ENCODE assay signal across 2 cellular contexts in the genomic region with DNA sequence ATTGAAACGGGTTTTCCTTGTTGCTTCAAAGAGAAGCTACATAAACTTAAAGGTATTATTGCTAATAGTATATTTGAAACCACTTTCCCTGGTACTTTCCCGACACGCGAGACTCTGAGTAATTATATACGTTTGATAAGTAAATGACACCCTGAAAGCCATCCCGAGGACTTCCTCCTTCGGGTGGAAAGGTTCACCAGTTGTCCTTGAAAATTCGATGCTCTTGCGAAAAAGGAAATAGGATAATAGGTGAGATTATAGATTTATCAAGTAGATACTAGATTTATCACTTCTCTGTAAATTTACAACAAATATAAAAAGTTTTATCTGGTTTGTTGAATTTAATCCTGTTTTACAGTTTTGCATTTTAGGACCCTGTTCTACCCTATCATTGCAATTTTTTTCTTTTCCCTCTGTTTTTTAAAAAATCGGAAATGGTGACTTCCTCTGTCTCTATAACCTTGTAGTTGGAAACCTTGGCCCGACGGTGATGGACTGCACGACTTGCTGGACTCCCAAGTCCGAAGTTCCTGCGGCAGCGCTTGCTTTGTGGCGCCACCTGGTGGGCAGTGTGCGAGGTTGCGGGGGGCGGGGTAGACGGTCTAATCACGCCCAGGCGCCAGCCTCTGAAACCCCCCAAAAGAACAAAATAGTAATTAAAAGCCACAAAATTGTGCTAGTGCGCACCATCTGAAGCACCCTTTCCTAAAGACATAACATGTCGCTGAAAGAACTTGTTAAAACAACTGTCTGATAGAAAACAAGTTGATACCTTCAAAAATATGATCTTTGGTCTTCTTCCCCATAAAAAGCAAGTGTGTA.
A peak's percentile ranks its signal among the peaks of the same experiment; 100 is the strongest.
TF ChIP-seq lines count a peak whose summit lies in the region.

No MANE protein-coding gene starts in this region.

TF ChIP-seq in GM12891, 5 proteins besides CTCF, POLR2A, EP300 and RAD21:
- no peak for TF ChIP-seq PAX5 (IDR thresholded peaks at IDR 0.05; ENCODE audit: insufficient read depth, low read length, severe bottlenecking)
- no peak for TF ChIP-seq POLR2AphosphoS5 (IDR thresholded peaks at IDR 0.05; ENCODE audit: low read depth, low read length)
- TF ChIP-seq SPI1 (IDR thresholded peaks at IDR 0.05; ENCODE audit: low read depth, low read length) = 0 out of 2 replicates have a peak, but pooled peaks have one; percentile 4

TF ChIP-seq in HepG2, 621 proteins besides CTCF, POLR2A, EP300 and RAD21 (continued from another document and continues in another):
- TF ChIP-seq ZFP36L2 (CRISPR knock-in tag; IDR thresholded peaks at IDR 0.05) = no peak
- no peak for TF ChIP-seq ETV6 (CRISPR knock-in tag; conservative IDR thresholded peaks at IDR 0.05)
- TF ChIP-seq, protein P1, sequence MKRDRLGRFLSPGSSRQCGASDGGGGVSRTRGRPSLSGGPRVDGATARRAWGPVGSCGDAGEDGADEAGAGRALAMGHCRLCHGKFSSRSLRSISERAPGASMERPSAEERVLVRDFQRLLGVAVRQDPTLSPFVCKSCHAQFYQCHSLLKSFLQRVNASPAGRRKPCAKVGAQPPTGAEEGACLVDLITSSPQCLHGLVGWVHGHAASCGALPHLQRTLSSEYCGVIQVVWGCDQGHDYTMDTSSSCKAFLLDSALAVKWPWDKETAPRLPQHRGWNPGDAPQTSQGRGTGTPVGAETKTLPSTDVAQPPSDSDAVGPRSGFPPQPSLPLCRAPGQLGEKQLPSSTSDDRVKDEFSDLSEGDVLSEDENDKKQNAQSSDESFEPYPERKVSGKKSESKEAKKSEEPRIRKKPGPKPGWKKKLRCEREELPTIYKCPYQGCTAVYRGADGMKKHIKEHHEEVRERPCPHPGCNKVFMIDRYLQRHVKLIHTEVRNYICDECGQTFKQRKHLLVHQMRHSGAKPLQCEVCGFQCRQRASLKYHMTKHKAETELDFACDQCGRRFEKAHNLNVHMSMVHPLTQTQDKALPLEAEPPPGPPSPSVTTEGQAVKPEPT (CRISPR knock-in tag; IDR thresholded peaks at IDR 0.05; ENCODE audit: low read depth) = peak; percentile 53; the same call in 1 of the 2 replicates
- TF ChIP-seq ZNF577 (CRISPR knock-in tag; IDR thresholded peaks at IDR 0.05; ENCODE audit: borderline replicate concordance, low read depth) = no peak
- no peak for TF ChIP-seq HMGA1 (CRISPR knock-in tag; conservative IDR thresholded peaks at IDR 0.05)
- TF ChIP-seq GTF3A (CRISPR knock-in tag; conservative IDR thresholded peaks at IDR 0.05) = no peak
- TF ChIP-seq EHMT2 (IDR thresholded peaks at IDR 0.05; ENCODE audit: borderline replicate concordance, low read depth, low read length) = no peak
- TF ChIP-seq, protein P2, sequence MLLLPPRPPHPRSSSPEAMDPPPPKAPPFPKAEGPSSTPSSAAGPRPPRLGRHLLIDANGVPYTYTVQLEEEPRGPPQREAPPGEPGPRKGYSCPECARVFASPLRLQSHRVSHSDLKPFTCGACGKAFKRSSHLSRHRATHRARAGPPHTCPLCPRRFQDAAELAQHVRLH (CRISPR knock-in tag; IDR thresholded peaks at IDR 0.05; ENCODE audit: borderline replicate concordance, low read depth) = peak; percentile 64; the same call in 1 of the 2 replicates
- peak; percentile 79; the same call in 1 of the 2 replicates for TF ChIP-seq ZNF614 (CRISPR knock-in tag; IDR thresholded peaks at IDR 0.05; ENCODE audit: borderline replicate concordance)
- TF ChIP-seq, protein P3, sequence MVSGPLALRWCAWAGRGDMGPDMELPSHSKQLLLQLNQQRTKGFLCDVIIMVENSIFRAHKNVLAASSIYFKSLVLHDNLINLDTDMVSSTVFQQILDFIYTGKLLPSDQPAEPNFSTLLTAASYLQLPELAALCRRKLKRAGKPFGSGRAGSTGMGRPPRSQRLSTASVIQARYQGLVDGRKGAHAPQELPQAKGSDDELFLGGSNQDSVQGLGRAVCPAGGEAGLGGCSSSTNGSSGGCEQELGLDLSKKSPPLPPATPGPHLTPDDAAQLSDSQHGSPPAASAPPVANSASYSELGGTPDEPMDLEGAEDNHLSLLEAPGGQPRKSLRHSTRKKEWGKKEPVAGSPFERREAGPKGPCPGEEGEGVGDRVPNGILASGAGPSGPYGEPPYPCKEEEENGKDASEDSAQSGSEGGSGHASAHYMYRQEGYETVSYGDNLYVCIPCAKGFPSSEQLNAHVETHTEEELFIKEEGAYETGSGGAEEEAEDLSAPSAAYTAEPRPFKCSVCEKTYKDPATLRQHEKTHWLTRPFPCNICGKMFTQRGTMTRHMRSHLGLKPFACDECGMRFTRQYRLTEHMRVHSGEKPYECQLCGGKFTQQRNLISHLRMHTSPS (CRISPR knock-in tag; IDR thresholded peaks at IDR 0.05; ENCODE audit: low read depth) = no peak
- TF ChIP-seq, protein P4, sequence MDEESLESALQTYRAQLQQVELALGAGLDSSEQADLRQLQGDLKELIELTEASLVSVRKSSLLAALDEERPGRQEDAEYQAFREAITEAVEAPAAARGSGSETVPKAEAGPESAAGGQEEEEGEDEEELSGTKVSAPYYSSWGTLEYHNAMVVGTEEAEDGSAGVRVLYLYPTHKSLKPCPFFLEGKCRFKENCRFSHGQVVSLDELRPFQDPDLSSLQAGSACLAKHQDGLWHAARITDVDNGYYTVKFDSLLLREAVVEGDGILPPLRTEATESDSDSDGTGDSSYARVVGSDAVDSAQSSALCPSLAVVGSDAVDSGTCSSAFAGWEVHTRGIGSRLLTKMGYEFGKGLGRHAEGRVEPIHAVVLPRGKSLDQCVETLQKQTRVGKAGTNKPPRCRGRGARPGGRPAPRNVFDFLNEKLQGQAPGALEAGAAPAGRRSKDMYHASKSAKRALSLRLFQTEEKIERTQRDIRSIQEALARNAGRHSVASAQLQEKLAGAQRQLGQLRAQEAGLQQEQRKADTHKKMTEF (CRISPR knock-in tag; IDR thresholded peaks at IDR 0.05) = 0 out of 2 replicates have a peak, but pooled peaks have one; percentile 57
- no peak for TF ChIP-seq HOXA7 (CRISPR knock-in tag; IDR thresholded peaks at IDR 0.05)
- TF ChIP-seq RXRA (CRISPR knock-in tag; IDR thresholded peaks at IDR 0.05) = 0 out of 2 replicates have a peak, but pooled peaks have one; percentile 40
- TF ChIP-seq ZNF781 (CRISPR knock-in tag; IDR thresholded peaks at IDR 0.05; ENCODE audit: borderline replicate concordance, not compliant biosample characterization) = no peak
- TF ChIP-seq SMC3 (IDR thresholded peaks at IDR 0.05; ENCODE audit: low read length) = peak; percentile 83; the same call in 1 of the 2 replicates
- TF ChIP-seq ZNF292 (CRISPR knock-in tag; IDR thresholded peaks at IDR 0.05; ENCODE audit: borderline replicate concordance, low read depth) = no peak
- TF ChIP-seq KLF15 (CRISPR knock-in tag; IDR thresholded peaks at IDR 0.05; ENCODE audit: borderline replicate concordance) = no peak
- TF ChIP-seq, protein P5, sequence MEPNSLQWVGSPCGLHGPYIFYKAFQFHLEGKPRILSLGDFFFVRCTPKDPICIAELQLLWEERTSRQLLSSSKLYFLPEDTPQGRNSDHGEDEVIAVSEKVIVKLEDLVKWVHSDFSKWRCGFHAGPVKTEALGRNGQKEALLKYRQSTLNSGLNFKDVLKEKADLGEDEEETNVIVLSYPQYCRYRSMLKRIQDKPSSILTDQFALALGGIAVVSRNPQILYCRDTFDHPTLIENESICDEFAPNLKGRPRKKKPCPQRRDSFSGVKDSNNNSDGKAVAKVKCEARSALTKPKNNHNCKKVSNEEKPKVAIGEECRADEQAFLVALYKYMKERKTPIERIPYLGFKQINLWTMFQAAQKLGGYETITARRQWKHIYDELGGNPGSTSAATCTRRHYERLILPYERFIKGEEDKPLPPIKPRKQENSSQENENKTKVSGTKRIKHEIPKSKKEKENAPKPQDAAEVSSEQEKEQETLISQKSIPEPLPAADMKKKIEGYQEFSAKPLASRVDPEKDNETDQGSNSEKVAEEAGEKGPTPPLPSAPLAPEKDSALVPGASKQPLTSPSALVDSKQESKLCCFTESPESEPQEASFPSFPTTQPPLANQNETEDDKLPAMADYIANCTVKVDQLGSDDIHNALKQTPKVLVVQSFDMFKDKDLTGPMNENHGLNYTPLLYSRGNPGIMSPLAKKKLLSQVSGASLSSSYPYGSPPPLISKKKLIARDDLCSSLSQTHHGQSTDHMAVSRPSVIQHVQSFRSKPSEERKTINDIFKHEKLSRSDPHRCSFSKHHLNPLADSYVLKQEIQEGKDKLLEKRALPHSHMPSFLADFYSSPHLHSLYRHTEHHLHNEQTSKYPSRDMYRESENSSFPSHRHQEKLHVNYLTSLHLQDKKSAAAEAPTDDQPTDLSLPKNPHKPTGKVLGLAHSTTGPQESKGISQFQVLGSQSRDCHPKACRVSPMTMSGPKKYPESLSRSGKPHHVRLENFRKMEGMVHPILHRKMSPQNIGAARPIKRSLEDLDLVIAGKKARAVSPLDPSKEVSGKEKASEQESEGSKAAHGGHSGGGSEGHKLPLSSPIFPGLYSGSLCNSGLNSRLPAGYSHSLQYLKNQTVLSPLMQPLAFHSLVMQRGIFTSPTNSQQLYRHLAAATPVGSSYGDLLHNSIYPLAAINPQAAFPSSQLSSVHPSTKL (CRISPR knock-in tag; IDR thresholded peaks at IDR 0.05) = peak; percentile 71; the same call in 1 of the 2 replicates
- peak; percentile 26; the same call in 1 of the 2 replicates for TF ChIP-seq ZSCAN9 (CRISPR knock-in tag; IDR thresholded peaks at IDR 0.05; ENCODE audit: borderline replicate concordance)
- no peak for TF ChIP-seq NONO (IDR thresholded peaks at IDR 0.05)
- TF ChIP-seq NONO (CRISPR knock-in tag; conservative IDR thresholded peaks at IDR 0.05) = no peak; the same call in 1 of the 2 replicates
- TF ChIP-seq, protein P6, sequence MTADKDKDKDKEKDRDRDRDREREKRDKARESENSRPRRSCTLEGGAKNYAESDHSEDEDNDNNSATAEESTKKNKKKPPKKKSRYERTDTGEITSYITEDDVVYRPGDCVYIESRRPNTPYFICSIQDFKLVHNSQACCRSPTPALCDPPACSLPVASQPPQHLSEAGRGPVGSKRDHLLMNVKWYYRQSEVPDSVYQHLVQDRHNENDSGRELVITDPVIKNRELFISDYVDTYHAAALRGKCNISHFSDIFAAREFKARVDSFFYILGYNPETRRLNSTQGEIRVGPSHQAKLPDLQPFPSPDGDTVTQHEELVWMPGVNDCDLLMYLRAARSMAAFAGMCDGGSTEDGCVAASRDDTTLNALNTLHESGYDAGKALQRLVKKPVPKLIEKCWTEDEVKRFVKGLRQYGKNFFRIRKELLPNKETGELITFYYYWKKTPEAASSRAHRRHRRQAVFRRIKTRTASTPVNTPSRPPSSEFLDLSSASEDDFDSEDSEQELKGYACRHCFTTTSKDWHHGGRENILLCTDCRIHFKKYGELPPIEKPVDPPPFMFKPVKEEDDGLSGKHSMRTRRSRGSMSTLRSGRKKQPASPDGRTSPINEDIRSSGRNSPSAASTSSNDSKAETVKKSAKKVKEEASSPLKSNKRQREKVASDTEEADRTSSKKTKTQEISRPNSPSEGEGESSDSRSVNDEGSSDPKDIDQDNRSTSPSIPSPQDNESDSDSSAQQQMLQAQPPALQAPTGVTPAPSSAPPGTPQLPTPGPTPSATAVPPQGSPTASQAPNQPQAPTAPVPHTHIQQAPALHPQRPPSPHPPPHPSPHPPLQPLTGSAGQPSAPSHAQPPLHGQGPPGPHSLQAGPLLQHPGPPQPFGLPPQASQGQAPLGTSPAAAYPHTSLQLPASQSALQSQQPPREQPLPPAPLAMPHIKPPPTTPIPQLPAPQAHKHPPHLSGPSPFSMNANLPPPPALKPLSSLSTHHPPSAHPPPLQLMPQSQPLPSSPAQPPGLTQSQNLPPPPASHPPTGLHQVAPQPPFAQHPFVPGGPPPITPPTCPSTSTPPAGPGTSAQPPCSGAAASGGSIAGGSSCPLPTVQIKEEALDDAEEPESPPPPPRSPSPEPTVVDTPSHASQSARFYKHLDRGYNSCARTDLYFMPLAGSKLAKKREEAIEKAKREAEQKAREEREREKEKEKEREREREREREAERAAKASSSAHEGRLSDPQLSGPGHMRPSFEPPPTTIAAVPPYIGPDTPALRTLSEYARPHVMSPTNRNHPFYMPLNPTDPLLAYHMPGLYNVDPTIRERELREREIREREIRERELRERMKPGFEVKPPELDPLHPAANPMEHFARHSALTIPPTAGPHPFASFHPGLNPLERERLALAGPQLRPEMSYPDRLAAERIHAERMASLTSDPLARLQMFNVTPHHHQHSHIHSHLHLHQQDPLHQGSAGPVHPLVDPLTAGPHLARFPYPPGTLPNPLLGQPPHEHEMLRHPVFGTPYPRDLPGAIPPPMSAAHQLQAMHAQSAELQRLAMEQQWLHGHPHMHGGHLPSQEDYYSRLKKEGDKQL (CRISPR knock-in tag; IDR thresholded peaks at IDR 0.05; ENCODE audit: low read depth) = no peak
- no peak for TF ChIP-seq RARG (CRISPR knock-in tag; IDR thresholded peaks at IDR 0.05; ENCODE audit: low read depth)
- TF ChIP-seq, protein P7, sequence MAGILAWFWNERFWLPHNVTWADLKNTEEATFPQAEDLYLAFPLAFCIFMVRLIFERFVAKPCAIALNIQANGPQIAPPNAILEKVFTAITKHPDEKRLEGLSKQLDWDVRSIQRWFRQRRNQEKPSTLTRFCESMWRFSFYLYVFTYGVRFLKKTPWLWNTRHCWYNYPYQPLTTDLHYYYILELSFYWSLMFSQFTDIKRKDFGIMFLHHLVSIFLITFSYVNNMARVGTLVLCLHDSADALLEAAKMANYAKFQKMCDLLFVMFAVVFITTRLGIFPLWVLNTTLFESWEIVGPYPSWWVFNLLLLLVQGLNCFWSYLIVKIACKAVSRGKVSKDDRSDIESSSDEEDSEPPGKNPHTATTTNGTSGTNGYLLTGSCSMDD (CRISPR knock-in tag; IDR thresholded peaks at IDR 0.05) = no peak
- no peak for TF ChIP-seq ZNF547 (CRISPR knock-in tag; IDR thresholded peaks at IDR 0.05)
- no peak for TF ChIP-seq GLI4 (CRISPR knock-in tag; IDR thresholded peaks at IDR 0.05; ENCODE audit: borderline replicate concordance)
- peak; percentile 33; the same call in 1 of the 2 replicates for TF ChIP-seq CEBPG (CRISPR knock-in tag; IDR thresholded peaks at IDR 0.05)
- TF ChIP-seq HOXA9 (CRISPR knock-in tag; IDR thresholded peaks at IDR 0.05; ENCODE audit: borderline replicate concordance) = no peak
- TF ChIP-seq, protein P8, sequence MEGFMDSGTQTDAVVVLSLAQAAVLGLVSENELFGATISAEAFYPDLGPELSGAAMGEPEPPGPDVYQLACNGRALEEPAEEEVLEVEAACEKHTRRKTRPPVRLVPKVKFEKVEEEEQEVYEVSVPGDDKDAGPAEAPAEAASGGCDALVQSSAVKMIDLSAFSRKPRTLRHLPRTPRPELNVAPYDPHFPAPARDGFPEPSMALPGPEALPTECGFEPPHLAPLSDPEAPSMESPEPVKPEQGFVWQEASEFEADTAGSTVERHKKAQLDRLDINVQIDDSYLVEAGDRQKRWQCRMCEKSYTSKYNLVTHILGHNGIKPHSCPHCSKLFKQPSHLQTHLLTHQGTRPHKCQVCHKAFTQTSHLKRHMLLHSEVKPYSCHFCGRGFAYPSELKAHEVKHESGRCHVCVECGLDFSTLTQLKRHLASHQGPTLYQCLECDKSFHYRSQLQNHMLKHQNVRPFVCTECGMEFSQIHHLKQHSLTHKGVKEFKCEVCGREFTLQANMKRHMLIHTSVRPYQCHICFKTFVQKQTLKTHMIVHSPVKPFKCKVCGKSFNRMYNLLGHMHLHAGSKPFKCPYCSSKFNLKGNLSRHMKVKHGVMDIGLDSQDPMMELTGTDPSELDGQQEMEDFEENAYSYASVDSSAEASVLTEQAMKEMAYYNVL (CRISPR knock-in tag; IDR thresholded peaks at IDR 0.05; ENCODE audit: borderline replicate concordance) = no peak
- no peak for TF ChIP-seq RARA (CRISPR knock-in tag; IDR thresholded peaks at IDR 0.05)
- no peak for TF ChIP-seq ZNF792 (CRISPR knock-in tag; IDR thresholded peaks at IDR 0.05)
- TF ChIP-seq ZSCAN25 (CRISPR knock-in tag; IDR thresholded peaks at IDR 0.05) = no peak; the same call in 1 of the 2 replicates
- no peak for TF ChIP-seq ZBTB8A (CRISPR knock-in tag; IDR thresholded peaks at IDR 0.05; ENCODE audit: borderline replicate concordance, low read depth)
